Comparison of ENCODE assay signal across 21 cellular contexts in the genomic region with DNA sequence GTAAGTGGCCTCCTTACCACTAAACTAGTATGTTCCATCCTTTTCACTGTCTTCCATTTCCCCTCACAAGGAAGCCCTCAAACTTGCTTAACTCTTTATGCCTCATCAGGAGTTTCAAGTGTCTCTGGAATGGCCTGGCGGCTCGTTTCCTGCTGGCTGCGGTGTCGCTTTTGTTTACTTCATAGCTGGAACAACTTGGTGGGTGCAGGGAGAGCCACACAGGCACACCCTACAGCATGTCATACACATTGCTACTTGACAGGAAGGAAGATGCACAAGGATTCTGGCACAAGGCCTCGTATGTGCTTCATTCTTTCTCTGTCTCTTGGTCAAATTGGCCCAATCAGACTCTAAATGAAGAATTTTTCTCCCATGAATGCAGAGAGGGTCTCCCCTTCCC.
DNase-seq lines count a peak whose midpoint lies in the region; ATAC-seq, FAIRE-seq and TF ChIP-seq lines count a peak whose summit lies in the region.
"Had no signal": no experiment of that assay in that cellular context is flagged by ENCODE, and none has a peak within 500 bp of the region (broad histone marks: within the 10 kb centered on the region; RNA-seq: fewer than 3 reads in every experiment).

No MANE protein-coding gene starts in this region.

- H3K79me2 ChIP-seq in HepG2 (ENCODE audit: insufficient read depth, low read length): no peaks in the 10 kb centered on the region

- H3K36me3 ChIP-seq in HepG2 (replicated peaks in 1 of 2; ENCODE audit: control insufficient read depth in 1 of 2, insufficient read depth in 2 of 2, low read length in 2 of 2) (no peaks in the 10 kb centered on the region), pancreas (no peaks in the 10 kb centered on the region)
- H3K36me3 ChIP-seq: BLaER1 had no signal

- TF ChIP-seq EP300 in HepG2 (IDR thresholded peaks at IDR 0.05; ENCODE audit: low read depth in 2 of 2, low read length in 2 of 2) (no peak), HepG2 (CRISPR knock-in tag; IDR thresholded peaks at IDR 0.05; ENCODE audit: borderline replicate concordance) (no peak)

- H3K4me3 ChIP-seq in HepG2 (replicated peaks in 1 of 3; ENCODE audit: insufficient read depth in 1 of 3, low read depth in 2 of 3, low read length in 3 of 3) (no peak overlapping the region), pancreas (no peak overlapping the region)
- H3K4me3 ChIP-seq: BLaER1, GM12878, GM23338 had no signal

- no TSS peak for BruUV-seq in HepG2 (replicated peaks; lab: Mats Ljungman, UMichigan)

- H3K27ac ChIP-seq in HepG2 (ENCODE audit: extremely low read length, insufficient read depth, low read length) (no peak overlapping the region), pancreas (no peak overlapping the region)
- H3K27ac ChIP-seq: BLaER1, RWPE1 had no signal

- 0 out of 5 replicates have a peak, but pooled peaks cover 0 to 5% of the 10 kb centered on the region in 2 experiments for H3K27me3 ChIP-seq in HepG2 (ENCODE audit: control insufficient read depth in 1 of 2, insufficient read depth in 2 of 2, low read length in 2 of 2)
- no peaks in the 10 kb centered on the region for H3K27me3 ChIP-seq in pancreas
- H3K27me3 ChIP-seq: BLaER1 had no signal

- H2AFZ ChIP-seq in HepG2 (ENCODE audit: low read length): no peak overlapping the region
- H2AFZ ChIP-seq: GM23338 had no signal

- H3K27me3 Mint-ChIP-seq in activated CD4-positive, alpha-beta T cell treated with anti-CD3 and anti-CD28 coated beads, Interleukin-2, amount 10 ng/mL, durations not matched to agents 24 days and 14 days: no peaks in the 10 kb centered on the region
- no peaks in the 10 kb centered on the region for H3K27me3 Mint-ChIP-seq in activated naive CD8-positive, alpha-beta T cell treated with anti-CD3 and anti-CD28 coated beads, Interleukin-2, amount 10 ng/mL, durations not matched to agents 7 days and 5 days
- no peaks in the 10 kb centered on the region for H3K27me3 Mint-ChIP-seq in activated naive CD8-positive, alpha-beta T cell treated with anti-CD3 and anti-CD28 coated beads, Interleukin-2, amount 50 U/mL, for 24 hours

- intact Hi-C loops in activated CD4-positive, alpha-beta T cell treated with anti-CD3 and anti-CD28 coated beads, Interleukin-2, amount 10 ng/mL, durations not matched to agents 24 days and 14 days (cut with micrococcal nuclease): no loop called here
- intact Hi-C loops in HepG2 (cut with micrococcal nuclease; ENCODE audit: unreplicated experiment) (no loop called here), pancreas (cut with DNase I) (no loop called here)

- no peak for TF ChIP-seq RAD21 in HepG2 (CRISPR knock-in tag; IDR thresholded peaks at IDR 0.05)

- POLR2A ChIA-PET in activated naive CD8-positive, alpha-beta T cell treated with anti-CD3 and anti-CD28 coated beads, Interleukin-2, amount 10 ng/mL, durations not matched to agents 7 days and 5 days (lab: Charles Lee): interaction anchor here (1.4 to 3.1 kb wide), 2 partner anchors 9 to 30 kb away, joined by 3 to 12 read pairs; no protein-coding TSS in a partner anchor
- POLR2A ChIA-PET in HepG2 (lab: Yijun Ruan, JAX): no interaction called here

- FAIRE-seq in HepG2 (lab: Jason Lieb, UNC) (no peak), pancreas (lab: Jason Lieb, UNC) (no peak)
- FAIRE-seq: A204.1, GM12878, GM18507 had no signal

- DNase-seq in activated CD4-positive, alpha-beta T cell treated with anti-CD3 and anti-CD28 coated beads, Interleukin-2, amount 10 ng/mL, durations not matched to agents 24 days and 14 days: peak; percentile 66
- no peak for DNase-seq in activated CD4-positive, alpha-beta T cell treated with anti-CD3 and anti-CD28 coated beads, Interleukin-2, amount 50 U/mL, for 48 hours
- no peak for DNase-seq in activated naive CD8-positive, alpha-beta T cell treated with anti-CD3 and anti-CD28 coated beads, Interleukin-2, amount 10 ng/mL, durations not matched to agents 7 days and 5 days
- no peak for DNase-seq in activated naive CD8-positive, alpha-beta T cell treated with anti-CD3 and anti-CD28 coated beads, Interleukin-2, amount 50 U/mL, for 24 hours
- DNase-seq in HepG2 (ENCODE audit: low spot score) (no peak), NCI-H510A treated with DMSO at 0.1 percent for 48 hours (lab: John Stamatoyannopoulos, UW) (no peak), pancreas (no peak)
- DNase-seq: DMS 273 treated with DMSO at 0.1 percent for 48 hours, GDM1, KBM-7, NCI-H1417 treated with DMSO at 0.1 percent for 48 hours, NCI-H2029, NCI-H82, PC-3 had no signal

- CTCF ChIA-PET in HepG2 (lab: Yijun Ruan, JAX; ENCODE audit: low intra/inter-chr PET ratio, low total read pairs): no interaction called here

- peaks cover 26% of the 10 kb centered on the region for H3K4me1 Mint-ChIP-seq in activated CD4-positive, alpha-beta T cell treated with anti-CD3 and anti-CD28 coated beads, Interleukin-2, amount 10 ng/mL, durations not matched to agents 24 days and 14 days
- H3K4me1 Mint-ChIP-seq in activated naive CD8-positive, alpha-beta T cell treated with anti-CD3 and anti-CD28 coated beads, Interleukin-2, amount 10 ng/mL, durations not matched to agents 7 days and 5 days: peaks cover 14% of the 10 kb centered on the region
- H3K4me1 Mint-ChIP-seq in activated naive CD8-positive, alpha-beta T cell treated with anti-CD3 and anti-CD28 coated beads, Interleukin-2, amount 50 U/mL, for 24 hours: peaks cover 35% of the 10 kb centered on the region

- no peak overlapping the region for H3K9ac ChIP-seq in HepG2 (ENCODE audit: insufficient read depth, low read depth, low read length)
- H3K9ac ChIP-seq: BLaER1 had no signal

- TF ChIP-seq POLR2A in HepG2 (IDR thresholded peaks at IDR 0.05; ENCODE audit: insufficient read depth in 1 of 2, low read depth in 2 of 2, low read length in 2 of 2): no peak

- no peaks in the 10 kb centered on the region for H3K36me3 Mint-ChIP-seq in activated CD4-positive, alpha-beta T cell treated with anti-CD3 and anti-CD28 coated beads, Interleukin-2, amount 10 ng/mL, durations not matched to agents 24 days and 14 days (ENCODE audit: low read depth)
- peaks cover 8% of the 10 kb centered on the region for H3K36me3 Mint-ChIP-seq in activated naive CD8-positive, alpha-beta T cell treated with anti-CD3 and anti-CD28 coated beads, Interleukin-2, amount 10 ng/mL, durations not matched to agents 7 days and 5 days
- H3K36me3 Mint-ChIP-seq in activated naive CD8-positive, alpha-beta T cell treated with anti-CD3 and anti-CD28 coated beads, Interleukin-2, amount 50 U/mL, for 24 hours (ENCODE audit: low read depth): no peaks in the 10 kb centered on the region

- TF ChIP-seq CTCF in HepG2 (CRISPR knock-in tag; IDR thresholded peaks at IDR 0.05) (no peak), pancreas (IDR thresholded peaks at IDR 0.05) (no peak)

- no peak overlapping the region for H3K4me2 ChIP-seq in HepG2 (ENCODE audit: low read depth, low read length)
- H3K4me2 ChIP-seq: BLaER1, GM23338 had no signal

- H3K4me3 Mint-ChIP-seq in activated CD4-positive, alpha-beta T cell treated with anti-CD3 and anti-CD28 coated beads, Interleukin-2, amount 10 ng/mL, durations not matched to agents 24 days and 14 days: no peak overlapping the region
- H3K4me3 Mint-ChIP-seq in activated naive CD8-positive, alpha-beta T cell treated with anti-CD3 and anti-CD28 coated beads, Interleukin-2, amount 10 ng/mL, durations not matched to agents 7 days and 5 days: no peak overlapping the region
- H3K4me3 Mint-ChIP-seq in activated naive CD8-positive, alpha-beta T cell treated with anti-CD3 and anti-CD28 coated beads, Interleukin-2, amount 50 U/mL, for 24 hours: no peak overlapping the region
- H3K4me3 Mint-ChIP-seq: GM23338 had no signal

- H3K9me3 ChIP-seq in HepG2 (ENCODE audit: low read length): no peaks in the 10 kb centered on the region
- H3K9me3 ChIP-seq in pancreas: no peaks in the 10 kb centered on the region
- H3K9me3 ChIP-seq: BLaER1 had no signal

- 54% methylated on average over 5 of the region's 5 CpGs for WGBS in HepG2 (ENCODE audit: low lambda C conversion rate)
- 87 to 93% methylated on average over 5 of the region's 5 CpGs for WGBS in pancreas, 2 donors

- peak; percentile 47 for ATAC-seq in activated naive CD8-positive, alpha-beta T cell treated with anti-CD3 and anti-CD28 coated beads, Interleukin-2, amount 10 ng/mL, durations not matched to agents 7 days and 5 days (ENCODE audit: low read depth)
- no peak for ATAC-seq in activated naive CD8-positive, alpha-beta T cell treated with anti-CD3 and anti-CD28 coated beads, Interleukin-2, amount 50 U/mL, for 24 hours
- no peak for ATAC-seq in HepG2
- no peak for ATAC-seq in pancreas
- ATAC-seq in GM18870 (IDR thresholded peaks at IDR 0.05; ENCODE audit: unreplicated experiment): no peak
- ATAC-seq: GM12878, GM23338, PC-3 had no signal

- no peaks in the 10 kb centered on the region for H3K9me3 Mint-ChIP-seq in activated CD4-positive, alpha-beta T cell treated with anti-CD3 and anti-CD28 coated beads, Interleukin-2, amount 10 ng/mL, durations not matched to agents 24 days and 14 days
- no peaks in the 10 kb centered on the region for H3K9me3 Mint-ChIP-seq in activated naive CD8-positive, alpha-beta T cell treated with anti-CD3 and anti-CD28 coated beads, Interleukin-2, amount 10 ng/mL, durations not matched to agents 7 days and 5 days
- no peaks in the 10 kb centered on the region for H3K9me3 Mint-ChIP-seq in activated naive CD8-positive, alpha-beta T cell treated with anti-CD3 and anti-CD28 coated beads, Interleukin-2, amount 50 U/mL, for 24 hours
- H3K9me3 Mint-ChIP-seq: GM23338 had no signal

- H3K4me1 ChIP-seq in HepG2 (ENCODE audit: insufficient read depth, low read length) (peaks cover 8% of the 10 kb centered on the region), pancreas (peaks cover 24 to 26% (median 26%) of the 10 kb centered on the region in 3 donors)

- no peaks in the 10 kb centered on the region for H4K20me1 ChIP-seq in HepG2 (ENCODE audit: insufficient read depth, low read length)
- H4K20me1 ChIP-seq: BLaER1 had no signal

- in situ Hi-C loops in HepG2 (cut with HindIII; ENCODE audit: extremely low pct_ligation_motif_present, low pct_unique_long_range_greater_than_20kb): no loop called here

- H3K27ac Mint-ChIP-seq in activated CD4-positive, alpha-beta T cell treated with anti-CD3 and anti-CD28 coated beads, Interleukin-2, amount 10 ng/mL, durations not matched to agents 24 days and 14 days: peak overlapping the region; percentile 50
- H3K27ac Mint-ChIP-seq in activated naive CD8-positive, alpha-beta T cell treated with anti-CD3 and anti-CD28 coated beads, Interleukin-2, amount 10 ng/mL, durations not matched to agents 7 days and 5 days: no peak overlapping the region
- H3K27ac Mint-ChIP-seq in activated naive CD8-positive, alpha-beta T cell treated with anti-CD3 and anti-CD28 coated beads, Interleukin-2, amount 50 U/mL, for 24 hours: no peak overlapping the region
- H3K27ac Mint-ChIP-seq: GM23338 had no signal
